Comparison of ENCODE assay signal across 12 cellular contexts in the genomic region with DNA sequence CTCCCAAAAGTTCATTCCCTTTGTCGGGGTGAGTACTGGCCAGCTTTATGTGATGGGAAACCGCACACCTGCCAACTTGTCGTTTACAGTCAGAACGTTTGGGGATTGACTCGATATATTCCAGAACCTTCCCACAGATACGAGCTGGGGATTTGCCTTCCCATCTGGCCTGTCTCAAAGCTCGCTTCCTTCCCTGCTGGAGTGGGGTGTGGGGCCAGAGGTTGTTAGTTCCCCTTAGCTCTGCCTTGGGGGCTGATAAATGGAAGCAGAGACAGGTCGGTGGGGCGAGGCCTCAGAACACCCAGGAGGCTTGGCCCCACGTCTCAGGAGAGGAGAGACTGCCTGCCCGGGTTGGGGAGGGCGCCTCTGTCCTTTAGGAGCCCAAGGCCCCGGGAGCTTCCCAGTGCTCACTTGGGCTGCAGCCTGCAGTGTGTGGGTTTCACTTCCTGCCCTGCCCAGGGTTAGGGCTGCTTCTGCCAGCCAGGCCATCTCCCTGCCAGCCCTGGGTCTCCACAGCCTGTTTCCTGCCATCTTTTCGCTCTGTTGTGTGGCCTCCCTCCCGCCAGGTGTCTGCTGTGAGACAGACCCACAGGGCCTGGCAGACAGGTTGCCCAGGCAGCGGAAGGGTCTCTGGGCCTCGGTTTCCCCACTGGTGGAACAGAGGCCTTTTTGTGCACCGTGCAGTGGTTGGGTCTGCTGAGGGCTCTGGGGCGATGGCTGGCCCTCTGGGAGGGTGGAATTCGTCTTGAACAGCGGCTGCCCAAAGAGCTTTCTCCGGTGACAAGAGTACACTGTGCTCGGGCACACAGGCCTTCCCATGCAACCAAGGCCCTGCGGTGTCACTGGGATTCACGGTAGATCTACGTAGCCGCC. TPM values are rescaled to one million over a fixed set of nuclear protein-coding genes. Genes with fewer than 3 reads are reported as not detected.
A peak's percentile ranks its signal among the peaks of the same experiment; 100 is the strongest.
DNase-seq lines count a peak whose midpoint lies in the region; ATAC-seq and TF ChIP-seq lines count a peak whose summit lies in the region.
"Had no signal": no experiment of that assay in that cellular context is flagged by ENCODE, and none has a peak within 500 bp of the region (broad histone marks: within the 10 kb centered on the region; RNA-seq: fewer than 3 reads in every experiment).

No MANE protein-coding gene starts in this region.

- CTCF ChIA-PET in HEK293 (lab: Yijun Ruan, JAX) (interaction anchor here (0.5 to 1.1 kb wide), 4 partner anchors 19 to 399 kb away, joined by 3 to 6 read pairs (median 4); no protein-coding TSS in a partner anchor), HEK293T (lab: Yijun Ruan, JAX) (no interaction called here)

- no peak for TF ChIP-seq CTCF in HEK293 (tag by site-specific recombination; IDR thresholded peaks at IDR 0.05)
- no peak for TF ChIP-seq CTCF in heart right ventricle (IDR thresholded peaks at IDR 0.05)
- TF ChIP-seq CTCF in GM20000 (IDR thresholded peaks at IDR 0.05; ENCODE audit: extremely low read depth, missing control alignments), result no peak

- H3K9me3 ChIP-seq in HEK293 (ENCODE audit: control insufficient read depth, insufficient read depth, low read depth, low read length) (no peaks in the 10 kb centered on the region), heart right ventricle (no peaks in the 10 kb centered on the region), skeletal muscle satellite cell (replicated peaks; ENCODE audit: low read length) (no peaks in the 10 kb centered on the region)

- intact Hi-C loops in heart right ventricle (cut with DNase I), result loop anchor here in 1 of 10 donors (10.0 kb wide), 1 partner anchor 95 kb away; the partner anchor contains the start of gene CRIP1

- H3K4me1 ChIP-seq in HEK293 (ENCODE audit: control insufficient read depth, insufficient read depth, low read length) (no peaks in the 10 kb centered on the region), heart right ventricle (peaks cover 0 to 58% (median 0%) of the 10 kb centered on the region in 9 donors), skeletal muscle satellite cell (ENCODE audit: control insufficient read depth, insufficient read depth, low read length) (peaks cover 14% of the 10 kb centered on the region)

- ATAC-seq in heart right ventricle (peak in 6 of 8 donors; percentile 8 to 44 (median 22)), HG02885 (IDR thresholded peaks at IDR 0.05; ENCODE audit: poor library complexity, unreplicated experiment) (no peak)

- no peak overlapping the region for H3K27ac ChIP-seq in HEK293 (ENCODE audit: extremely low read depth, low read depth, low read length)
- peak overlapping the region in 5 of 10 donors; percentile 17 to 83 (median 56) for H3K27ac ChIP-seq in heart right ventricle

- DNase-seq in RPMI8226 (peak; percentile 80), heart right ventricle (peak in 1 of 2 donors; percentile 40), HEK293T (ENCODE audit: extremely low spot score) (no peak), DMS79 (lab: John Stamatoyannopoulos, UW) (no peak), GM20000 (ENCODE audit: low spot score) (no peak)
- DNase-seq: activated CD4-positive, alpha-beta T cell treated with anti-CD3 and anti-CD28 coated beads for 4 hours; activated naive CD4-positive, alpha-beta T cell treated with anti-CD3 and anti-CD28 coated beads, Interleukin-2, amount 50 U/mL, for 16 hours; NCI-H2029 treated with DMSO at 0.1 percent for 48 hours; SHP77 treated with DMSO at 0.1 percent for 48 hours had no signal

- H3K36me3 ChIP-seq in HEK293 (ENCODE audit: control insufficient read depth in 2 of 2, insufficient read depth in 1 of 2, low read length in 2 of 2) (peaks cover 0 to 3% of the 10 kb centered on the region in 2 experiments; a peak in 1 of 3 replicates), heart right ventricle (peaks cover 0 to 73% (median 3%) of the 10 kb centered on the region in 9 donors), skeletal muscle satellite cell (ENCODE audit: insufficient read depth, low read length) (no peaks in the 10 kb centered on the region)

- 80 to 83% methylated on average over 27 of the region's 27 CpGs for WGBS in heart right ventricle, 2 donors

- H3K4me3 ChIP-seq in HEK293 (ENCODE audit: low read depth, low read length) (no peak overlapping the region), heart right ventricle (no peak overlapping the region), skeletal muscle satellite cell (ENCODE audit: low read length) (no peak overlapping the region)

- H3K27me3 ChIP-seq in heart right ventricle (no peaks in the 10 kb centered on the region), skeletal muscle satellite cell (ENCODE audit: control insufficient read depth, insufficient read depth, low read length) (no peaks in the 10 kb centered on the region)

- no peak overlapping the region for H3K4me2 ChIP-seq in skeletal muscle satellite cell (ENCODE audit: low read length)

- POLR2A ChIA-PET in HEK293 (lab: Yijun Ruan, JAX), result no interaction called here
- POLR2A ChIA-PET in HEK293T (lab: Yijun Ruan, JAX), result interaction anchor here (1.0 to 1.7 kb wide), 3 partner anchors 7 to 81 kb away, joined by 3 to 7 read pairs (median 3); no protein-coding TSS in a partner anchor

- peak overlapping the region; percentile 28 for H3K9ac ChIP-seq in skeletal muscle satellite cell (ENCODE audit: low read depth, low read length)

TF ChIP-seq in HEK293, 187 proteins besides CTCF, POLR2A, EP300 and RAD21:
- TF ChIP-seq ZNF544 (tag by site-specific recombination; IDR thresholded peaks at IDR 0.05) (no peak), ZFP37 (tag by site-specific recombination; IDR thresholded peaks at IDR 0.05) (no peak), ZNF48 (tag by site-specific recombination; IDR thresholded peaks at IDR 0.05) (no peak), ZNF341 (tag by site-specific recombination; IDR thresholded peaks at IDR 0.05; ENCODE audit: low read depth) (peak; percentile 50), ZBTB10 (tag by site-specific recombination; IDR thresholded peaks at IDR 0.05) (no peak), ZNF660 (tag by site-specific recombination; IDR thresholded peaks at IDR 0.05) (no peak)

TF ChIP-seq in HEK293T, 16 proteins besides CTCF, POLR2A, EP300 and RAD21:
- TF ChIP-seq SUZ12 (IDR thresholded peaks at IDR 0.05) (no peak), FOXM1 (IDR thresholded peaks at IDR 0.05; ENCODE audit: borderline replicate concordance) (no peak), ZNF384 (IDR thresholded peaks at IDR 0.05) (no peak), FOXK2 (IDR thresholded peaks at IDR 0.05) (no peak), FOXA1 (IDR thresholded peaks at IDR 0.05) (no peak), LEF1 (IDR thresholded peaks at IDR 0.05; ENCODE audit: borderline replicate concordance) (no peak)

RNA-seq across cellular contexts. Expression of gene TEX22, which starts 8.1 kb away (rescaled TPM):
- total RNA-seq in heart right ventricle, result 1 to 10 TPM in 4 of 10 donors, under 1 TPM in 4, not detected in 2; 0.42 to 2.0 (median 1.00) TPM
- under 1 TPM; 0.07 to 0.22 TPM for polyA plus RNA-seq in heart right ventricle
- 0.22 and 0.25 TPM in 2 replicates for total RNA-seq in skeletal muscle satellite cell (2012; rRNA removed)

RNA-seq across cellular contexts. Expression of gene MTA1, which starts 29.4 kb away (rescaled TPM):
- total RNA-seq in heart right ventricle, result 100 to 1,000 TPM; 104 to 209 (median 133) TPM
- polyA plus RNA-seq in heart right ventricle, result 100 to 1,000 TPM in 1 of 2 donors, 10 to 100 TPM in 1; 94.4 to 250 TPM
- 41.7 and 55.8 TPM in 2 replicates for total RNA-seq in skeletal muscle satellite cell (2012; rRNA removed)
